Comparison of ENCODE assay signal across 1 cellular context in genomic region chr2:24828641-24829040, GRCh38.
TF ChIP-seq lines count a peak whose summit lies in the region.

No MANE protein-coding gene starts in this region.

TF ChIP-seq in K562, 482 proteins besides CTCF, POLR2A, EP300 and RAD21:
- peak; percentile 34; the same call in 1 of the 2 replicates for TF ChIP-seq POLR2G (IDR thresholded peaks at IDR 0.05; ENCODE audit: low read depth, low read length)
- 0 out of 2 replicates have a peak, but pooled peaks have one; percentile 26 for TF ChIP-seq SUPT5H (IDR thresholded peaks at IDR 0.05)
- TF ChIP-seq ZBTB33 (CRISPR knock-in tag; IDR thresholded peaks at IDR 0.05): peak; percentile 80
- no peak for TF ChIP-seq ZNF551 (CRISPR knock-in tag; IDR thresholded peaks at IDR 0.05)
